Comparison of ENCODE assay signal across 1 cellular context in the genomic region with DNA sequence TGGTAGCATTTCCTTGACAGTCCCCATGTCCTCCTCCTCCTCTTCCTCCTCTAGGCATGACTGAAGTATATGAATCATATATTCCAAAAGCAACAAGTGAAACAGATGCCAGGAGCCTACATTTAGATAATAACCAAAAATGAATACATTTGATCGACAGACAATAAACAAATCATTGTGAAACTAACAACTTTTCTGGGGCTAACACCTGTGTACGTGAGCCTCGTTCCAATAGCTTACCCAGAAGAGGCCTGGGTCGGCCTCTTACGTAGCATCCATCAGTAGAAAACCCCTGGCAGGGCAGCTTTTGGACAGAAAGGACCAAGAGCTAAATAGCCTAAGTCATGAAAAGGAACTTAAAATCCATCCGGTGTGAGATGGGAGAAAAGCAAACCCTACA.
TF ChIP-seq lines count a peak whose summit lies in the region.

No MANE protein-coding gene starts in this region.

TF ChIP-seq in HEK293T, 16 proteins besides CTCF, POLR2A, EP300 and RAD21 (continued from another document):
- TF ChIP-seq, protein P1, sequence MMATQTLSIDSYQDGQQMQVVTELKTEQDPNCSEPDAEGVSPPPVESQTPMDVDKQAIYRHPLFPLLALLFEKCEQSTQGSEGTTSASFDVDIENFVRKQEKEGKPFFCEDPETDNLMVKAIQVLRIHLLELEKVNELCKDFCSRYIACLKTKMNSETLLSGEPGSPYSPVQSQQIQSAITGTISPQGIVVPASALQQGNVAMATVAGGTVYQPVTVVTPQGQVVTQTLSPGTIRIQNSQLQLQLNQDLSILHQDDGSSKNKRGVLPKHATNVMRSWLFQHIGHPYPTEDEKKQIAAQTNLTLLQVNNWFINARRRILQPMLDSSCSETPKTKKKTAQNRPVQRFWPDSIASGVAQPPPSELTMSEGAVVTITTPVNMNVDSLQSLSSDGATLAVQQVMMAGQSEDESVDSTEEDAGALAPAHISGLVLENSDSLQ (IDR thresholded peaks at IDR 0.05), result no peak
- TF ChIP-seq SP1 (IDR thresholded peaks at IDR 0.05), result no peak
- no peak for TF ChIP-seq HDGF (IDR thresholded peaks at IDR 0.05; ENCODE audit: borderline replicate concordance)
